Comparison of ENCODE assay signal across 8 cellular contexts in genomic region chr20:58892932-58893224, GRCh38. TPM values are rescaled to one million over a fixed set of nuclear protein-coding genes. Genes with fewer than 3 reads are reported as not detected.
A peak's percentile ranks its signal among the peaks of the same experiment; 100 is the strongest.
DNase-seq lines count a peak whose midpoint lies in the region; ATAC-seq and TF ChIP-seq lines count a peak whose summit lies in the region.

No MANE protein-coding gene starts in this region.

- H3K4me3 ChIP-seq in PC-9 (peak overlapping the region; percentile 83), psoas muscle (peak overlapping the region; percentile 84)

- DNase-seq in DMS79 treated with DMSO at 0.1 percent for 48 hours (lab: John Stamatoyannopoulos, UW) (peak; percentile 53), DMS79 (lab: John Stamatoyannopoulos, UW) (no peak), PC-9 (no peak), endothelial cell (ENCODE audit: low spot score) (no peak), psoas muscle (no peak), islet precursor cell (no peak), NCI-H187 (lab: John Stamatoyannopoulos, UW) (no peak)

- peaks cover 53% of the 10 kb centered on the region for H3K4me1 Mint-ChIP-seq in endothelial cell (ENCODE audit: unreplicated experiment)

- H2AFZ ChIP-seq in PC-9 = no peak overlapping the region

- peaks cover 33% of the 10 kb centered on the region for H3K36me3 Mint-ChIP-seq in endothelial cell (ENCODE audit: low read depth, unreplicated experiment)

- 0% methylated on average over 1 of the region's 1 CpG for WGBS in psoas muscle, 3 donors

- no TSS peak for BruUV-seq in PC-9 (replicated peaks; lab: Mats Ljungman, UMichigan)

- H4K20me1 ChIP-seq in PC-9 (ENCODE audit: insufficient read depth) = peaks cover 48% of the 10 kb centered on the region

- peaks cover 23% of the 10 kb centered on the region for H3K4me1 ChIP-seq in PC-9 (replicated peaks; ENCODE audit: insufficient read depth)
- H3K4me1 ChIP-seq in psoas muscle = peaks cover 49% of the 10 kb centered on the region

- peaks cover 65% of the 10 kb centered on the region for H3K79me2 ChIP-seq in PC-9 (ENCODE audit: low read depth)

- H3K9me2 ChIP-seq in PC-9 (ENCODE audit: insufficient read depth) = no peaks in the 10 kb centered on the region

- H3K27me3 ChIP-seq in PC-9 (ENCODE audit: insufficient read depth, low read depth) (no peaks in the 10 kb centered on the region), psoas muscle (ENCODE audit: insufficient read depth in 3 of 3, low read length in 2 of 3) (no peaks in the 10 kb centered on the region)

- peaks cover 33% of the 10 kb centered on the region; the same call in 1 of the 2 replicates for H3K36me3 ChIP-seq in PC-9 (ENCODE audit: low read depth)
- peaks cover 0 to 15% of the 10 kb centered on the region in 2 donors for H3K36me3 ChIP-seq in psoas muscle (ENCODE audit: insufficient read depth in 1 of 2, low read depth in 1 of 2)

- H3K9me3 Mint-ChIP-seq in endothelial cell (ENCODE audit: unreplicated experiment) = no peaks in the 10 kb centered on the region

- H3K9me3 ChIP-seq in PC-9 (ENCODE audit: insufficient read depth, low read depth) (no peaks in the 10 kb centered on the region), psoas muscle (no peaks in the 10 kb centered on the region)

- H3K4me3 Mint-ChIP-seq in endothelial cell (ENCODE audit: unreplicated experiment) = peak overlapping the region; percentile 99

- H3K27ac ChIP-seq in PC-9 (peak overlapping the region; percentile 85), psoas muscle (peak overlapping the region; percentile 97)

- H3K4me2 ChIP-seq in PC-9 = peak overlapping the region; percentile 95

- ATAC-seq in psoas muscle = no peak
- no peak for ATAC-seq in GM19452 (IDR thresholded peaks at IDR 0.05; ENCODE audit: unreplicated experiment)

- H3F3A ChIP-seq in PC-9 (ENCODE audit: insufficient read depth, low read depth) = peaks cover 10% of the 10 kb centered on the region; the same call in 1 of the 2 replicates

- TF ChIP-seq CTCF in PC-9 (conservative IDR thresholded peaks at IDR 0.05) (no peak), endothelial cell (IDR thresholded peaks at IDR 0.05; ENCODE audit: unreplicated experiment) (no peak), psoas muscle (IDR thresholded peaks at IDR 0.05) (no peak)

- CTCF ChIA-PET in PC-9 (lab: Charles Lee) = no interaction called here

- peaks cover 20% of the 10 kb centered on the region for H3K27me3 Mint-ChIP-seq in endothelial cell (ENCODE audit: unreplicated experiment)

- intact Hi-C loops in PC-9 (cut with micrococcal nuclease; ENCODE audit: unreplicated experiment) (loop anchor here (5.0 kb wide), 1 partner anchor 194 kb away; no protein-coding TSS in a partner anchor), psoas muscle (cut with DNase I) (loop anchor here (2.0 to 5.0 kb wide), 3 partner anchors 14 to 149 kb away; partner anchors contain the start of genes NELFCD (in 1 of the 2) and PRELID3B (in 1 of the 2))

- POLR2A ChIA-PET in PC-9 (lab: Charles Lee; ENCODE audit: unreplicated experiment) = no interaction called here

- H3K27ac Mint-ChIP-seq in endothelial cell (ENCODE audit: unreplicated experiment) = peak overlapping the region; percentile 99

RNA-seq across cellular contexts. Expression of gene GNAS, which starts 40.4 kb away (rescaled TPM):
- total RNA-seq in PC-9 (2021) = 929 and 1,304 TPM in 2 replicates
- 1,989 TPM for total RNA-seq in endothelial cell (ENCODE audit: unreplicated experiment)
- 1,000 to 10,000 TPM; 1,018 to 1,905 (median 1,319) TPM for total RNA-seq in psoas muscle
- 1,000 to 10,000 TPM in 2 of 3 donors, 100 to 1,000 TPM in 1; 700 to 1,469 (median 1,394) TPM for polyA plus RNA-seq in psoas muscle

RNA-seq across cellular contexts. Expression of gene GNAS-AS1, which starts 42.2 kb away (rescaled TPM):
- total RNA-seq in PC-9 (2021) = 5.7 and 6.8 TPM in 2 replicates
- total RNA-seq in endothelial cell (ENCODE audit: unreplicated experiment) = 4.9 TPM
- 1 to 10 TPM in 1 of 4 donors, under 1 TPM in 2, not detected in 1; 0.26 to 1.0 (median 0.65) TPM for total RNA-seq in psoas muscle
- under 1 TPM; 0.03 to 0.53 (median 0.13) TPM for polyA plus RNA-seq in psoas muscle
